18 cellular contexts compared by ENCODE assay signal in genomic region chr6:21049572-21049971, GRCh38.
A peak's percentile ranks its signal among the peaks of the same experiment; 100 is the strongest.
DNase-seq lines count a peak whose midpoint lies in the region; ATAC-seq, FAIRE-seq and TF ChIP-seq lines count a peak whose summit lies in the region.
"Had no signal": no experiment of that assay in that cellular context is flagged by ENCODE, and none has a peak within 500 bp of the region (broad histone marks: within the 10 kb centered on the region; RNA-seq: fewer than 3 reads in every experiment).

No MANE protein-coding gene starts in this region.

- in situ Hi-C loops in astrocyte of the cerebellum (cut with HindIII; ENCODE audit: low sequenced_read_pairs) = no loop called here

- POLR2A ChIA-PET in A549 (lab: Yijun Ruan, JAX) = no interaction called here

- TF ChIP-seq RAD21 in A549 (conservative IDR thresholded peaks at IDR 0.05 in 1 of 2, IDR thresholded peaks at IDR 0.05 in 1 of 2) = no peak

- peak overlapping the region; percentile 12; the same call in 1 of the 3 replicates for H3K4me2 ChIP-seq in A549

- no peak for TF ChIP-seq POLR2A in A549 (IDR thresholded peaks at IDR 0.05; ENCODE audit: low read length)

- CTCF ChIA-PET in A549 (lab: Yijun Ruan, JAX) = no interaction called here

- FAIRE-seq in A549 (lab: Jason Lieb, UNC) = no peak
- FAIRE-seq: GM12892 had no signal

- TF ChIP-seq CTCF in A549 (IDR thresholded peaks at IDR 0.05) = no peak
- TF ChIP-seq CTCF in astrocyte of the cerebellum (IDR thresholded peaks at IDR 0.05; ENCODE audit: low read depth, low read length, missing control alignments) = no peak
- no peak for TF ChIP-seq CTCF in tibial artery (IDR thresholded peaks at IDR 0.05)
- no peak for TF ChIP-seq CTCF in GM20000 (IDR thresholded peaks at IDR 0.05; ENCODE audit: extremely low read depth, missing control alignments)

- H3K36me3 ChIP-seq in tibial artery = no peaks in the 10 kb centered on the region
- H3K36me3 ChIP-seq: SJSA1 had no signal

- no peak for DNase-seq in A549 (ENCODE audit: low read depth in 1 of 2, low spot score in 1 of 2)
- peak; percentile 9 for DNase-seq in HCEC 1CT
- peak; percentile 19 for DNase-seq in astrocyte of the cerebellum (ENCODE audit: low read depth)
- DNase-seq in fibroblast of peridontal ligament (ENCODE audit: extremely low read depth) = peak; percentile 72
- DNase-seq in tibial artery = no peak
- no peak for DNase-seq in GM20000 (ENCODE audit: low spot score)
- no peak for DNase-seq in NCI-H2196 (lab: John Stamatoyannopoulos, UW; ENCODE audit: unreplicated experiment)
- DNase-seq: C1 segment of cervical spinal cord, DND-41, GF-D8, NCI-H1417, NCI-H2081, NCI-H510A treated with DMSO at 0.1 percent for 48 hours, NCI-H82 had no signal

- ATAC-seq in A549 = no peak
- no peak for ATAC-seq in GM19023 (IDR thresholded peaks at IDR 0.05; ENCODE audit: unreplicated experiment)

- H3K27me3 ChIP-seq in tibial artery = no peaks in the 10 kb centered on the region
- H3K27me3 ChIP-seq: SJSA1 had no signal

- no peaks in the 10 kb centered on the region for H3K9me3 ChIP-seq in A549
- no peaks in the 10 kb centered on the region for H3K9me3 ChIP-seq in tibial artery
- H3K9me3 ChIP-seq: SJSA1 had no signal

- H3K4me3 ChIP-seq in A549 (no peak overlapping the region), astrocyte of the cerebellum (ENCODE audit: low read depth, low read length) (no peak overlapping the region), tibial artery (no peak overlapping the region)
- H3K4me3 ChIP-seq: SJSA1 had no signal

- H3K4me1 ChIP-seq in A549 (peaks cover 23% of the 10 kb centered on the region), tibial artery (peaks cover 0 to 27% (median 2%) of the 10 kb centered on the region in 4 donors)
- H3K4me1 ChIP-seq: SJSA1 had no signal

- intact Hi-C loops in tibial artery (cut with DNase I; ENCODE audit: low total_unique reads) = no loop called here

- no peak for TF ChIP-seq EP300 in A549 (IDR thresholded peaks at IDR 0.05)

- H3K27ac ChIP-seq in A549 (no peak overlapping the region), tibial artery (no peak overlapping the region)
- H3K27ac ChIP-seq: 22Rv1, SJSA1 had no signal

TF ChIP-seq in A549, 52 proteins besides CTCF, POLR2A, EP300 and RAD21:
- TF ChIP-seq NFE2L2 (conservative IDR thresholded peaks at IDR 0.05; ENCODE audit: low read length) (no peak), EHF (CRISPR knock-in tag; IDR thresholded peaks at IDR 0.05) (no peak), CBX8 (IDR thresholded peaks at IDR 0.05) (no peak), KDM5A (IDR thresholded peaks at IDR 0.05) (no peak), CHD2 (IDR thresholded peaks at IDR 0.05; ENCODE audit: low read length, partially characterized antibody) (no peak)
TF ChIP-seq in A549: peak in this region for 0.

Comparison
In these comparisons a context has a peak if more than half of its experiments do, and no peak if none do; other contexts are left out.
1. DNase-seq: peak in HCEC 1CT (single experiment), astrocyte of the cerebellum (single experiment) and fibroblast of peridontal ligament (single experiment); none in A549 (0 of 2), tibial artery (0 of 2), GM20000 (single experiment) and NCI-H2196 (single experiment).